ENCODE assay signal across 1 cellular context in the genomic region with DNA sequence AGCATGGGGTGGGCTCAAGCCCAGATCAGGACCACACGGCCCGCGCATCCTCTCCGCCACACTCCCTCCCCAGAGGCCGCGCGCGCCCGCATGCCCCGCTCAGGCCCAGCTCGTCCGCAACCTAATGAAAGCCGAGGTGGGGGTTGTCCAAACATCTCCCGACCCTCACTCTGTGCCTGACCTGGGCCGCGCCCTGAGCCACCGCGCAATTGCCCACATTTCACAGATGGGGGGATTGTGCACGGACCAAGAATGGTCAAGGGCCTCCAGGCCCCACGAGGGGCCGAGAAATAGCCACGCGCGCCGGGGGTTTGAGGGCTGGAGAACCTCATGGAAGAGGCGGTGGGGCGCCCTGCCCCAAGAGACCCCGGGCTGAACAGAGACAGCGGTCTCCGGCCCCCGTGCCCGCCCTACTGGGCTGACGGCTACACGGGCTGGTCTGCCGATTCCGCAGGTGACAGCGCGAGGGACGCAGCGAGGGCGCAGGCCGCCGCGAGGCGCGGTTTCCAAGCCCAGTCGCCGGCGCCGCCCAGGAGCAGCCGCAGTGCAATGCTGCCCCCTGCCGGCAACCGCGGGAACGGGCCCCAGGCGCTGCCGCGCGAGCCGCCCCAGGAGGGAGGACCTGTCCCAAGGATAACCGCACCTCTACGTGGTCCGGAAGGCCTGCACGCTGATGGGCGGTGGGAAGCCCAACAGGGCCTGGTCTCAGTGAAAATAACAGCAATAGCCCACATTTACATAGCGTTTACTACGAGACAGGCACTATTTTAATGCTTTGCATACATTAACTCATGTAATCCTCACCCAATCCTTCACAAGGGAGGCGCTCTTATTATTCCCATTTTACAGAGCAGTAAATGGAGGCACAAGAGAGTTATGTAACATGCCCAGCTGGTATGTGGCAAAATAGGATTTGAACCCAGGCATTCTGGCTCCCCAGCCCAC.
TF ChIP-seq lines count a peak whose summit lies in the region.

No MANE protein-coding gene starts in this region.

TF ChIP-seq in HepG2, 621 proteins besides CTCF, POLR2A, EP300 and RAD21 (continued from another document and continues in another):
- TF ChIP-seq, protein P1, sequence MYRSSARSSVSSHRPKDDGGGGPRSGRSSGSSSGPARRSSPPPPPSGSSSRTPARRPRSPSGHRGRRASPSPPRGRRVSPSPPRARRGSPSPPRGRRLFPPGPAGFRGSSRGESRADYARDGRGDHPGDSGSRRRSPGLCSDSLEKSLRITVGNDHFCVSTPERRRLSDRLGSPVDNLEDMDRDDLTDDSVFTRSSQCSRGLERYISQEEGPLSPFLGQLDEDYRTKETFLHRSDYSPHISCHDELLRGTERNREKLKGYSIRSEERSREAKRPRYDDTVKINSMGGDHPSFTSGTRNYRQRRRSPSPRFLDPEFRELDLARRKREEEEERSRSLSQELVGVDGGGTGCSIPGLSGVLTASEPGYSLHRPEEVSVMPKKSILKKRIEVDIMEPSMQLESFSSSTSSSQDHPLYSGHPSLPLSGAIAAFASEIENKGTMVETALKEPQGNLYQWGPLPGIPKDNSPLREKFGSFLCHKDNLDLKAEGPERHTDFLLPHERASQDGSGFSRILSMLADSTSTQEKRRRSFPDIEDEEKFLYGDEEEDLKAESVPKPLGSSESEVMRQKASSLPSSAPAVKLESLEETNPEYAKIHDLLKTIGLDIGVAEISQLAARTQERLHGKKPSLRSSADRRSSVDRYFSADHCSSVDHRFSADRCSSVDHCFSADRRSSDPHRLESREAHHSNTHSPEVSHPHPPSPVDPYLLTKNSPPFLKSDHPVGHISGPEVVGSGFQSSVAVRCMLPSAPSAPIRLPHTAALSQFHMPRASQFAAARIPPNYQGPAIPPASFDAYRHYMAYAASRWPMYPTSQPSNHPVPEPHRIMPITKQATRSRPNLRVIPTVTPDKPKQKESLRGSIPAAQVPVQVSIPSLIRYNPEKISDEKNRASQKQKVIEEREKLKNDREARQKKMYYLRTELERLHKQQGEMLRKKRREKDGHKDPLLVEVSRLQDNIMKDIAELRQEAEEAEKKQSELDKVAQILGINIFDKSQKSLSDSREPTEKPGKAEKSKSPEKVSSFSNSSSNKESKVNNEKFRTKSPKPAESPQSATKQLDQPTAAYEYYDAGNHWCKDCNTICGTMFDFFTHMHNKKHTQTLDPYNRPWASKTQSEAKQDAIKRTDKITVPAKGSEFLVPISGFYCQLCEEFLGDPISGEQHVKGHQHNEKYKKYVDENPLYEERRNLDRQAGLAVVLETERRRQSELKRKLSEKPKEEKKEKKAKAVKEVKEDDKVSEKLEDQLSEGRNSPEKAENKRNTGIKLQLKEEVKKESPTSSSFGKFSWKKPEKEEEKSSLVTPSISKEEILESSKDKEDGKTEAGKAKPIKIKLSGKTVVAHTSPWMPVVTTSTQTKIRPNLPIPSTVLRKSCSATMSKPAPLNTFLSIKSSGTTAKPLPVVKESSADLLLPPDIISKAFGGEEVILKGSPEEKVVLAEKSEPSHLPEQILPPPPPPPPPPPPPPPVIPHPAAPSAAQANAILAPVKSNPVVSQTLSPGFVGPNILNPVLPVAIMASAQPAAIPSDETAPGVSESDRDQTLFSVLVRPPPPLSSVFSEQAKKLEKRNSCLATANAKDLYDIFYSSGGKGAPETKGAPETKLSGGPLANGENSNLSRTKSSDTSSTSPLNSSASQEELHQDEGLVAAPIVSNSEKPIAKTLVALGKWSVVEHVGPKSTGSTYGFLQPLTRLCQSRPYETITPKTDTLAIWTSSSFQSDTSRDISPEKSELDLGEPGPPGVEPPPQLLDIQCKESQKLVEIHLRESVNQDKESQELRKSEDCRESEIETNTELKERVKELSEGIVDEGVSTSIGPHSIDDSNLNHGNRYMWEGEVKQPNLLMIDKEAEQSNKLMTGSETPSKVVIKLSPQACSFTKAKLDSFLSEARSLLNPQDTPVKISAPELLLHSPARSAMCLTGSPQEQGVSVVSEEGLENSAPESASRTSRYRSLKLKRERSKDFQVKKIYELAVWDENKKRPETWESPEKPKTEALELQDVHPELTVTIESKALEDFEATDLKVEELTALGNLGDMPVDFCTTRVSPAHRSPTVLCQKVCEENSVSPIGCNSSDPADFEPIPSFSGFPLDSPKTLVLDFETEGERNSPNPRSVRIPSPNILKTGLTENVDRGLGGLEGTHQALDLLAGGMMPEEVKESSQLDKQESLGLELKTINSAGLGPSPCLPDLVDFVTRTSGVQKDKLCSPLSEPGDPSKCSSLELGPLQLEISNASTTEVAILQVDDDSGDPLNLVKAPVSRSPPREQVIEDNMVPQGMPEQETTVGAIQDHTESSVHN (CRISPR knock-in tag; IDR thresholded peaks at IDR 0.05) = 0 out of 2 replicates have a peak, but pooled peaks have one; percentile 67
- TF ChIP-seq ZNF543 (CRISPR knock-in tag; IDR thresholded peaks at IDR 0.05) (0 out of 2 replicates have a peak, but pooled peaks have one; percentile 33), PAWR (CRISPR knock-in tag; IDR thresholded peaks at IDR 0.05; ENCODE audit: borderline replicate concordance) (no peak), KDM2A (CRISPR knock-in tag; IDR thresholded peaks at IDR 0.05; ENCODE audit: borderline replicate concordance, low read depth) (peak; percentile 68; the same call in 1 of the 2 replicates), ZNF720 (CRISPR knock-in tag; IDR thresholded peaks at IDR 0.05) (no peak), CENPT (CRISPR knock-in tag; IDR thresholded peaks at IDR 0.05; ENCODE audit: low read depth) (peak; percentile 81; the same call in 1 of the 2 replicates), ZNF383 (CRISPR knock-in tag; IDR thresholded peaks at IDR 0.05; ENCODE audit: borderline replicate concordance) (peak; percentile 53; the same call in 1 of the 2 replicates), SPEN (CRISPR knock-in tag; IDR thresholded peaks at IDR 0.05; ENCODE audit: low read depth) (0 out of 2 replicates have a peak, but pooled peaks have one; percentile 31), AGO1 (IDR thresholded peaks at IDR 0.05; ENCODE audit: low read depth, low read length, poor library complexity, severe bottlenecking) (peak; percentile 31), FOXJ3 (CRISPR knock-in tag; IDR thresholded peaks at IDR 0.05; ENCODE audit: borderline replicate concordance) (no peak), DNMT1 (CRISPR knock-in tag; IDR thresholded peaks at IDR 0.05) (0 out of 2 replicates have a peak, but pooled peaks have one; percentile 53), DMAP1 (CRISPR knock-in tag; IDR thresholded peaks at IDR 0.05) (no peak), ZNF777 (CRISPR knock-in tag; IDR thresholded peaks at IDR 0.05) (0 out of 2 replicates have a peak, but pooled peaks have one; percentile 22), ZMAT3 (CRISPR knock-in tag; conservative IDR thresholded peaks at IDR 0.05) (peak; percentile 44; the same call in 1 of the 2 replicates), ZNF598 (CRISPR knock-in tag; IDR thresholded peaks at IDR 0.05; ENCODE audit: borderline replicate concordance) (0 out of 2 replicates have a peak, but pooled peaks have one; percentile 51), PHF21A (CRISPR knock-in tag; IDR thresholded peaks at IDR 0.05) (peak; percentile 32; the same call in 1 of the 2 replicates), FOXC1 (CRISPR knock-in tag; IDR thresholded peaks at IDR 0.05; ENCODE audit: borderline replicate concordance) (peak; percentile 42; the same call in 1 of the 2 replicates), ZNF564 (CRISPR knock-in tag; IDR thresholded peaks at IDR 0.05) (0 out of 2 replicates have a peak, but pooled peaks have one; percentile 53), ZFY (CRISPR knock-in tag; IDR thresholded peaks at IDR 0.05) (peak; percentile 55), SMC3 (IDR thresholded peaks at IDR 0.05; ENCODE audit: low read length) (peak; percentile 33; the same call in 1 of the 2 replicates)
- TF ChIP-seq, protein P2, sequence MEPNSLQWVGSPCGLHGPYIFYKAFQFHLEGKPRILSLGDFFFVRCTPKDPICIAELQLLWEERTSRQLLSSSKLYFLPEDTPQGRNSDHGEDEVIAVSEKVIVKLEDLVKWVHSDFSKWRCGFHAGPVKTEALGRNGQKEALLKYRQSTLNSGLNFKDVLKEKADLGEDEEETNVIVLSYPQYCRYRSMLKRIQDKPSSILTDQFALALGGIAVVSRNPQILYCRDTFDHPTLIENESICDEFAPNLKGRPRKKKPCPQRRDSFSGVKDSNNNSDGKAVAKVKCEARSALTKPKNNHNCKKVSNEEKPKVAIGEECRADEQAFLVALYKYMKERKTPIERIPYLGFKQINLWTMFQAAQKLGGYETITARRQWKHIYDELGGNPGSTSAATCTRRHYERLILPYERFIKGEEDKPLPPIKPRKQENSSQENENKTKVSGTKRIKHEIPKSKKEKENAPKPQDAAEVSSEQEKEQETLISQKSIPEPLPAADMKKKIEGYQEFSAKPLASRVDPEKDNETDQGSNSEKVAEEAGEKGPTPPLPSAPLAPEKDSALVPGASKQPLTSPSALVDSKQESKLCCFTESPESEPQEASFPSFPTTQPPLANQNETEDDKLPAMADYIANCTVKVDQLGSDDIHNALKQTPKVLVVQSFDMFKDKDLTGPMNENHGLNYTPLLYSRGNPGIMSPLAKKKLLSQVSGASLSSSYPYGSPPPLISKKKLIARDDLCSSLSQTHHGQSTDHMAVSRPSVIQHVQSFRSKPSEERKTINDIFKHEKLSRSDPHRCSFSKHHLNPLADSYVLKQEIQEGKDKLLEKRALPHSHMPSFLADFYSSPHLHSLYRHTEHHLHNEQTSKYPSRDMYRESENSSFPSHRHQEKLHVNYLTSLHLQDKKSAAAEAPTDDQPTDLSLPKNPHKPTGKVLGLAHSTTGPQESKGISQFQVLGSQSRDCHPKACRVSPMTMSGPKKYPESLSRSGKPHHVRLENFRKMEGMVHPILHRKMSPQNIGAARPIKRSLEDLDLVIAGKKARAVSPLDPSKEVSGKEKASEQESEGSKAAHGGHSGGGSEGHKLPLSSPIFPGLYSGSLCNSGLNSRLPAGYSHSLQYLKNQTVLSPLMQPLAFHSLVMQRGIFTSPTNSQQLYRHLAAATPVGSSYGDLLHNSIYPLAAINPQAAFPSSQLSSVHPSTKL (CRISPR knock-in tag; IDR thresholded peaks at IDR 0.05) = 0 out of 2 replicates have a peak, but pooled peaks have one; percentile 21
- TF ChIP-seq, protein P3, sequence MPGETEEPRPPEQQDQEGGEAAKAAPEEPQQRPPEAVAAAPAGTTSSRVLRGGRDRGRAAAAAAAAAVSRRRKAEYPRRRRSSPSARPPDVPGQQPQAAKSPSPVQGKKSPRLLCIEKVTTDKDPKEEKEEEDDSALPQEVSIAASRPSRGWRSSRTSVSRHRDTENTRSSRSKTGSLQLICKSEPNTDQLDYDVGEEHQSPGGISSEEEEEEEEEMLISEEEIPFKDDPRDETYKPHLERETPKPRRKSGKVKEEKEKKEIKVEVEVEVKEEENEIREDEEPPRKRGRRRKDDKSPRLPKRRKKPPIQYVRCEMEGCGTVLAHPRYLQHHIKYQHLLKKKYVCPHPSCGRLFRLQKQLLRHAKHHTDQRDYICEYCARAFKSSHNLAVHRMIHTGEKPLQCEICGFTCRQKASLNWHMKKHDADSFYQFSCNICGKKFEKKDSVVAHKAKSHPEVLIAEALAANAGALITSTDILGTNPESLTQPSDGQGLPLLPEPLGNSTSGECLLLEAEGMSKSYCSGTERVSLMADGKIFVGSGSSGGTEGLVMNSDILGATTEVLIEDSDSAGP (CRISPR knock-in tag; IDR thresholded peaks at IDR 0.05; ENCODE audit: borderline replicate concordance) = peak; percentile 77; the same call in 1 of the 2 replicates
- TF ChIP-seq, protein P4, sequence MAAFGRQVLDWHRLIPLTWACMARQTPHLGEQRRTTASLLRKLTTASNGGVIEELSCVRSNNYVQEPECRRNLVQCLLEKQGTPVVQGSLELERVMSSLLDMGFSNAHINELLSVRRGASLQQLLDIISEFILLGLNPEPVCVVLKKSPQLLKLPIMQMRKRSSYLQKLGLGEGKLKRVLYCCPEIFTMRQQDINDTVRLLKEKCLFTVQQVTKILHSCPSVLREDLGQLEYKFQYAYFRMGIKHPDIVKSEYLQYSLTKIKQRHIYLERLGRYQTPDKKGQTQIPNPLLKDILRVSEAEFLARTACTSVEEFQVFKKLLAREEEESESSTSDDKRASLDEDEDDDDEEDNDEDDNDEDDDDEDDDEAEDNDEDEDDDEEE (CRISPR knock-in tag; IDR thresholded peaks at IDR 0.05) = 0 out of 2 replicates have a peak, but pooled peaks have one; percentile 81
- TF ChIP-seq, protein P5, sequence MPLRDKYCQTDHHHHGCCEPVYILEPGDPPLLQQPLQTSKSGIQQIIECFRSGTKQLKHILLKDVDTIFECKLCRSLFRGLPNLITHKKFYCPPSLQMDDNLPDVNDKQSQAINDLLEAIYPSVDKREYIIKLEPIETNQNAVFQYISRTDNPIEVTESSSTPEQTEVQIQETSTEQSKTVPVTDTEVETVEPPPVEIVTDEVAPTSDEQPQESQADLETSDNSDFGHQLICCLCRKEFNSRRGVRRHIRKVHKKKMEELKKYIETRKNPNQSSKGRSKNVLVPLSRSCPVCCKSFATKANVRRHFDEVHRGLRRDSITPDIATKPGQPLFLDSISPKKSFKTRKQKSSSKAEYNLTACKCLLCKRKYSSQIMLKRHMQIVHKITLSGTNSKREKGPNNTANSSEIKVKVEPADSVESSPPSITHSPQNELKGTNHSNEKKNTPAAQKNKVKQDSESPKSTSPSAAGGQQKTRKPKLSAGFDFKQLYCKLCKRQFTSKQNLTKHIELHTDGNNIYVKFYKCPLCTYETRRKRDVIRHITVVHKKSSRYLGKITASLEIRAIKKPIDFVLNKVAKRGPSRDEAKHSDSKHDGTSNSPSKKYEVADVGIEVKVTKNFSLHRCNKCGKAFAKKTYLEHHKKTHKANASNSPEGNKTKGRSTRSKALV (CRISPR knock-in tag; IDR thresholded peaks at IDR 0.05) = peak; percentile 81; the same call in 1 of the 2 replicates
- TF ChIP-seq, protein P6, sequence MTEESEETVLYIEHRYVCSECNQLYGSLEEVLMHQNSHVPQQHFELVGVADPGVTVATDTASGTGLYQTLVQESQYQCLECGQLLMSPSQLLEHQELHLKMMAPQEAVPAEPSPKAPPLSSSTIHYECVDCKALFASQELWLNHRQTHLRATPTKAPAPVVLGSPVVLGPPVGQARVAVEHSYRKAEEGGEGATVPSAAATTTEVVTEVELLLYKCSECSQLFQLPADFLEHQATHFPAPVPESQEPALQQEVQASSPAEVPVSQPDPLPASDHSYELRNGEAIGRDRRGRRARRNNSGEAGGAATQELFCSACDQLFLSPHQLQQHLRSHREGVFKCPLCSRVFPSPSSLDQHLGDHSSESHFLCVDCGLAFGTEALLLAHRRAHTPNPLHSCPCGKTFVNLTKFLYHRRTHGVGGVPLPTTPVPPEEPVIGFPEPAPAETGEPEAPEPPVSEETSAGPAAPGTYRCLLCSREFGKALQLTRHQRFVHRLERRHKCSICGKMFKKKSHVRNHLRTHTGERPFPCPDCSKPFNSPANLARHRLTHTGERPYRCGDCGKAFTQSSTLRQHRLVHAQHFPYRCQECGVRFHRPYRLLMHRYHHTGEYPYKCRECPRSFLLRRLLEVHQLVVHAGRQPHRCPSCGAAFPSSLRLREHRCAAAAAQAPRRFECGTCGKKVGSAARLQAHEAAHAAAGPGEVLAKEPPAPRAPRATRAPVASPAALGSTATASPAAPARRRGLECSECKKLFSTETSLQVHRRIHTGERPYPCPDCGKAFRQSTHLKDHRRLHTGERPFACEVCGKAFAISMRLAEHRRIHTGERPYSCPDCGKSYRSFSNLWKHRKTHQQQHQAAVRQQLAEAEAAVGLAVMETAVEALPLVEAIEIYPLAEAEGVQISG (CRISPR knock-in tag; IDR thresholded peaks at IDR 0.05) = peak; percentile 44; the same call in 1 of the 2 replicates
- TF ChIP-seq, protein P7, sequence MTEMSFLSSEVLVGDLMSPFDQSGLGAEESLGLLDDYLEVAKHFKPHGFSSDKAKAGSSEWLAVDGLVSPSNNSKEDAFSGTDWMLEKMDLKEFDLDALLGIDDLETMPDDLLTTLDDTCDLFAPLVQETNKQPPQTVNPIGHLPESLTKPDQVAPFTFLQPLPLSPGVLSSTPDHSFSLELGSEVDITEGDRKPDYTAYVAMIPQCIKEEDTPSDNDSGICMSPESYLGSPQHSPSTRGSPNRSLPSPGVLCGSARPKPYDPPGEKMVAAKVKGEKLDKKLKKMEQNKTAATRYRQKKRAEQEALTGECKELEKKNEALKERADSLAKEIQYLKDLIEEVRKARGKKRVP (CRISPR knock-in tag; IDR thresholded peaks at IDR 0.05) = no peak
